In the genomic region with DNA sequence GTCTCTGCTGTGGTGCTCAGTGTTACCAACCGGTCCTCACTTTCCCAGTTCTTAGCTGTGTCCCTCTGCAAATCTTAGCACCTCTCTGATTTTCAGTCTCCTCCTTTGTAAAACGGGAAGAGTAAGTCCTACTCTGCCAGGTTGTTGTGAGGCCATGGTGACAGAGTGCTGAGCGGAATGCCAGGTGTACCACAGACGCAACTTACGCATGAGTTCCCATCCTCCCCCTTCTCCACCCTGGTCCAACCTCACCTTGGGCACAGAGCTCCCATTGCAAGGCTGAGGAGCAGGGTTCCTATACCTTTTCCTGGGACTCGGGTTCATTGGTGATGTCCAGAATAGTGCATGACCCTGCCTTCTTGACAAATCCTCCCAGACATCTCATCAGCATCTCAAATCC, we compare ENCODE assay signal across 30 cellular contexts. TPM values are rescaled to one million over a fixed set of nuclear protein-coding genes. Genes with fewer than 3 reads are reported as not detected.
"Had no signal": no experiment of that assay in that cellular context is flagged by ENCODE, and none has a peak within 500 bp of the region (broad histone marks: within the 10 kb centered on the region; RNA-seq: fewer than 3 reads in every experiment).

No MANE protein-coding gene starts in this region.

- H3K4me3 Mint-ChIP-seq: immature natural killer cell; mesothelial cell of epicardium; naive B cell; natural killer cell treated with Interleukin-12 subunit alpha and Interleukin-12 subunit beta and Interleukin-15 and Interleukin-18, amount 100 ng/mL, for 72 hours; stimulated activated naive CD8-positive, alpha-beta T cell treated with anti-CD3 and anti-CD28 coated beads, Interleukin-15, Interleukin-2, amounts not matched to agents 100 ng/mL and 50 ng/mL, for 24 hours had no signal

- H3K4me1 ChIP-seq: left lung, lower lobe of right lung, right atrium auricular region, upper lobe of right lung had no signal

- H3K36me3 ChIP-seq: left lung, lower lobe of right lung, neutrophil, right atrium auricular region, right lobe of liver, suprapubic skin, thoracic aorta, tibial artery, upper lobe of right lung had no signal

- H3K4me1 Mint-ChIP-seq: immature natural killer cell, naive B cell had no signal

- DNase-seq: hypothalamus; immature natural killer cell; kidney; left colon; left lung; lower lobe of right lung; mammary epithelial cell; mesenchymal stem cell; naive B cell; occipital lobe; right lobe of liver; stimulated activated CD4-positive, alpha-beta T cell treated with anti-CD3 and anti-CD28 coated beads, Interleukin-1b, Interleukin-23, amount 100 ng/mL, for 48 hours; stimulated activated CD4-positive, alpha-beta T cell treated with anti-CD3 and anti-CD28 coated beads, Interleukin-2, amount 100 ng/mL, for 48 hours; stimulated activated CD4-positive, alpha-beta T cell treated with anti-CD3 and anti-CD28 coated beads, Interleukin-4, amount 100 ng/mL, for 4 hours; stimulated activated CD8-positive, alpha-beta memory T cell treated with anti-CD3 and anti-CD28 coated beads, Interleukin-4, amount 100 ng/mL, for 48 hours; stimulated activated naive CD4-positive, alpha-beta T cell; tibial artery; trophoblast cell; upper lobe of right lung had no signal

- H3K9me3 Mint-ChIP-seq: immature natural killer cell; mesothelial cell of epicardium; natural killer cell treated with Interleukin-12 subunit alpha and Interleukin-12 subunit beta and Interleukin-15 and Interleukin-18, amount 100 ng/mL, for 72 hours; stimulated activated naive CD8-positive, alpha-beta T cell treated with anti-CD3 and anti-CD28 coated beads, Interleukin-15, Interleukin-2, amounts not matched to agents 100 ng/mL and 50 ng/mL, for 24 hours had no signal

- H3K27ac ChIP-seq: left lung, lower lobe of right lung, neutrophil, right atrium auricular region, right lobe of liver, suprapubic skin, thoracic aorta, tibial artery, upper lobe of right lung had no signal

- H3K27me3 ChIP-seq: left lung, right atrium auricular region, right lobe of liver, suprapubic skin, tibial artery, upper lobe of right lung had no signal

- H3K4me2 ChIP-seq: smooth muscle cell had no signal

- H3K9me3 ChIP-seq: left lung, lower lobe of right lung, neutrophil, right atrium auricular region, right lobe of liver, suprapubic skin, thoracic aorta, tibial artery, upper lobe of right lung had no signal

- H3K4me3 ChIP-seq: left lung, lower lobe of right lung, right atrium auricular region, right lobe of liver, smooth muscle cell, suprapubic skin, thoracic aorta, tibial artery, upper lobe of right lung had no signal

- H3K36me3 Mint-ChIP-seq: immature natural killer cell; mesothelial cell of epicardium; naive B cell; natural killer cell treated with Interleukin-12 subunit alpha and Interleukin-12 subunit beta and Interleukin-15 and Interleukin-18, amount 100 ng/mL, for 72 hours had no signal

- H3K27me3 Mint-ChIP-seq: naive B cell; progenitor cell of endocrine pancreas; stimulated activated naive CD8-positive, alpha-beta T cell treated with anti-CD3 and anti-CD28 coated beads, Interleukin-15, Interleukin-2, amounts not matched to agents 100 ng/mL and 50 ng/mL, for 24 hours had no signal

- H3K27ac Mint-ChIP-seq: immature natural killer cell; mesothelial cell of epicardium; natural killer cell treated with Interleukin-12 subunit alpha and Interleukin-12 subunit beta and Interleukin-15 and Interleukin-18, amount 100 ng/mL, for 72 hours; progenitor cell of endocrine pancreas; stimulated activated naive CD8-positive, alpha-beta T cell treated with anti-CD3 and anti-CD28 coated beads, Interleukin-15, Interleukin-2, amounts not matched to agents 100 ng/mL and 50 ng/mL, for 24 hours had no signal

- ATAC-seq: left colon; left lung; lower lobe of right lung; natural killer cell treated with Interleukin-12 subunit alpha and Interleukin-12 subunit beta and Interleukin-15 and Interleukin-18, amount 100 ng/mL, for 72 hours; upper lobe of right lung had no signal

RNA-seq across cellular contexts. Expression of gene PACSIN3, which starts 21.2 kb away (rescaled TPM):
- total RNA-seq: mononuclear cell had no signal
- polyA plus RNA-seq: neural cell had no signal
